Comparison of ENCODE assay signal across 27 cellular contexts in the genomic region with DNA sequence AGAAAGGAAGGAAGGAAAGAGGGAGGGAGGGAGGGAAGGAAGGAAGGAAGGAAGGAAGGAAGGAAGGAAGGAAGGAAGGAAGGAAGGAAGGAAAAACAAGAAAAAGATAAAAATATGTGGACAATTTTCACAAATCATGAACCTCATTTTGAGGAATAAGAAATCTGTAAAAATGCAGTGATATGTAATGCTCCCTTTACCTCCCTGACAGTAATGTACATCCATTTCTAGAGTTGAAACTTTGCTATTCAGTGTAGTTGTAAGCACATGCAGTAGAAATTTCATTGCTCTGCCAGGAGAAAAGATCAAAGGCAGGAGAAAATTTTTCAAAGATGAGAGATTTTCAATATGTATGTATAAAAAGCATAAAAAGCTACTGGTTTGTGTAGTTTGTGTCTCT.
"Had no signal": no experiment of that assay in that cellular context is flagged by ENCODE, and none has a peak within 500 bp of the region (broad histone marks: within the 10 kb centered on the region; RNA-seq: fewer than 3 reads in every experiment).

No MANE protein-coding gene starts in this region.

- H3K27ac ChIP-seq: stomach, suprapubic skin, testis, thoracic aorta, thyroid gland, tibial artery, tibial nerve, transverse colon, upper lobe of left lung, upper lobe of right lung, uterus, vagina had no signal

- H3K27me3 ChIP-seq: stomach, suprapubic skin, testis, thyroid gland, tibial artery, tibial nerve, transverse colon, upper lobe of left lung, upper lobe of right lung, uterus, vagina had no signal

- H3K4me3 ChIP-seq: stomach, suprapubic skin, testis, thoracic aorta, thyroid gland, tibial artery, tibial nerve, transverse colon, upper lobe of left lung, upper lobe of right lung, uterus, vagina had no signal

- H3K4me1 ChIP-seq: stomach, suprapubic skin, testis, thyroid gland, tibial artery, tibial nerve, transverse colon, upper lobe of left lung, upper lobe of right lung, uterus, vagina had no signal

- ATAC-seq: stimulated activated effector memory CD8-positive, alpha-beta T cell treated with anti-CD3 and anti-CD28 coated beads, Interleukin-12 subunit alpha, Interleukin-12 subunit beta, amount 100 ng/mL, for 72 hours; stimulated activated memory B cell treated with anti-CD40 and anti-IgM and Interleukin-4, amounts not matched to agents 10 μg/mL and 1 μg/mL and 100 μg/mL, for 72 hours; stimulated activated naive B cell treated with anti-CD40 and anti-IgM and Interleukin-4, amounts not matched to agents 10 μg/mL and 1 μg/mL and 100 μg/mL, for 72 hours; stimulated activated naive CD8-positive, alpha-beta T cell treated with anti-CD3 and anti-CD28 coated beads, Interleukin-15, amount 100 ng/mL, for 72 hours; stimulated activated naive CD8-positive, alpha-beta T cell treated with anti-CD3 and anti-CD28 coated beads, Interleukin-15, Interleukin-2, amounts not matched to agents 100 U/mL and 50 U/mL, for 24 hours; upper lobe of right lung had no signal

- DNase-seq: stimulated activated CD4-positive, alpha-beta T cell treated with anti-CD3 and anti-CD28 coated beads, Interleukin-2, amount 100 ng/mL, for 48 hours; stimulated activated CD4-positive, alpha-beta T cell treated with anti-CD3 and anti-CD28 coated beads, Interleukin-4, amount 100 ng/mL, for 1 hour; stimulated activated CD4-positive, alpha-beta T cell treated with anti-CD3 and anti-CD28 coated beads, Interleukin-4, amount 100 ng/mL, for 24 hours; stimulated activated CD4-positive, alpha-beta T cell treated with anti-CD3 and anti-CD28 coated beads, Interleukin-4, amount 100 ng/mL, for 4 hours; stimulated activated CD8-positive, alpha-beta memory T cell treated with anti-CD3 and anti-CD28 coated beads, Interleukin-4, amount 100 ng/mL, for 48 hours; stimulated activated naive B cell treated with anti-CD40 and anti-IgM and Interleukin-4, amounts not matched to agents 10 μg/mL and 1 μg/mL and 100 μg/mL, for 72 hours; stimulated activated naive CD4-positive, alpha-beta T cell; stimulated activated naive CD4-positive, alpha-beta T cell treated with Interleukin-2 at 50 U/mL for 16 hours; stimulated activated naive CD8-positive, alpha-beta T cell treated with anti-CD3 and anti-CD28 coated beads, Interleukin-15, amount 100 ng/mL, for 72 hours; stimulated activated naive CD8-positive, alpha-beta T cell treated with anti-CD3 and anti-CD28 coated beads, Interleukin-15, Interleukin-2, amounts not matched to agents 100 U/mL and 50 U/mL, for 24 hours; stomach; substantia nigra; testis; thyroid gland; tibial artery; transverse colon; trophoblast cell; upper lobe of left lung; upper lobe of right lung; uterus had no signal

- H3K36me3 ChIP-seq: stomach, suprapubic skin, thoracic aorta, thyroid gland, tibial artery, tibial nerve, transverse colon, upper lobe of left lung, upper lobe of right lung, uterus, vagina had no signal

- FAIRE-seq: urothelium cell line had no signal

- H3K9me3 ChIP-seq: stomach, suprapubic skin, testis, thoracic aorta, thyroid gland, tibial artery, tibial nerve, transverse colon, upper lobe of left lung, upper lobe of right lung, uterus, vagina had no signal
